Comparison of ENCODE assay signal across 15 cellular contexts in genomic region chr3:13507791-13508339, GRCh38. TPM values are rescaled to one million over a fixed set of nuclear protein-coding genes. Genes with fewer than 3 reads are reported as not detected.
DNase-seq lines count a peak whose midpoint lies in the region; ATAC-seq and TF ChIP-seq lines count a peak whose summit lies in the region.
"Had no signal": no experiment of that assay in that cellular context is flagged by ENCODE, and none has a peak within 500 bp of the region (broad histone marks: within the 10 kb centered on the region; RNA-seq: fewer than 3 reads in every experiment).

No MANE protein-coding gene starts in this region.

- no peaks in the 10 kb centered on the region for H3K27me3 Mint-ChIP-seq in activated CD8-positive, alpha-beta T cell treated with anti-CD3 and anti-CD28 coated beads for 36 hours
- H3K27me3 Mint-ChIP-seq: CD4-positive, alpha-beta T cell had no signal

- POLR2A ChIA-PET in activated CD8-positive, alpha-beta T cell treated with anti-CD3 and anti-CD28 coated beads for 36 hours (lab: Charles Lee) = no interaction called here

- no peaks in the 10 kb centered on the region for H3K36me3 ChIP-seq in parathyroid adenoma (ENCODE audit: control insufficient read depth, insufficient read depth, low read length)
- H3K36me3 ChIP-seq: thyroid gland had no signal

- H3K4me2 ChIP-seq in parathyroid adenoma (ENCODE audit: low read length) = no peak overlapping the region

- H3K27me3 ChIP-seq in parathyroid adenoma (ENCODE audit: control insufficient read depth, insufficient read depth, low read length) = no peaks in the 10 kb centered on the region
- H3K27me3 ChIP-seq: body of pancreas, thyroid gland had no signal

- no peaks in the 10 kb centered on the region for H3K79me2 ChIP-seq in parathyroid adenoma

- H3K9me3 Mint-ChIP-seq in activated CD8-positive, alpha-beta T cell treated with anti-CD3 and anti-CD28 coated beads for 36 hours = no peaks in the 10 kb centered on the region
- H3K9me3 Mint-ChIP-seq: CD4-positive, alpha-beta T cell had no signal

- CTCF ChIA-PET in activated CD8-positive, alpha-beta T cell treated with anti-CD3 and anti-CD28 coated beads for 36 hours (lab: Charles Lee) = interaction anchor here (2.6 kb wide), 1 partner anchor 140 kb away, joined by 6 read pairs; no protein-coding TSS in a partner anchor

- intact Hi-C loops in head of caudate nucleus (cut with DNase I) = no loop called here
- intact Hi-C loops in activated CD8-positive, alpha-beta T cell treated with anti-CD3 and anti-CD28 coated beads for 36 hours (cut with micrococcal nuclease) = no loop called here

- no peak overlapping the region for H3K27ac ChIP-seq in parathyroid adenoma
- H3K27ac ChIP-seq: body of pancreas, thyroid gland had no signal

- H3K27ac Mint-ChIP-seq in activated CD8-positive, alpha-beta T cell treated with anti-CD3 and anti-CD28 coated beads for 36 hours = no peak overlapping the region
- H3K27ac Mint-ChIP-seq: CD4-positive, alpha-beta T cell had no signal

- DNase-seq in Daoy (ENCODE audit: low read depth) (peak; percentile 52), SK-N-DZ (ENCODE audit: low spot score) (peak; percentile 30), head of caudate nucleus (peak in 26 of 42 donors; percentile 16 to 72 (median 46)), activated T-cell treated with anti-CD3 and anti-CD28 coated beads for 4 hours (no peak), UCSD-AML1 (lab: John Stamatoyannopoulos, UW; ENCODE audit: unreplicated experiment) (no peak)
- DNase-seq in activated effector memory CD4-positive, alpha-beta T cell treated with Interleukin-2 at 50 U/mL for 16 hours = no peak
- DNase-seq in activated CD8-positive, alpha-beta T cell treated with anti-CD3 and anti-CD28 coated beads for 36 hours = no peak
- DNase-seq: activated CD4-positive, alpha-beta T cell treated with anti-CD3 and anti-CD28 coated beads, Interleukin-2, amount 50 U/mL, for 4 hours; CD4-positive, alpha-beta T cell; NCI-H1436 treated with DMSO at 0.1 percent for 48 hours; SIG-M5; stimulated activated CD4-positive, alpha-beta T cell treated with anti-CD3 and anti-CD28 coated beads, Interleukin-4, amount 100 ng/mL, for 24 hours; thyroid gland had no signal

- no peaks in the 10 kb centered on the region for H3K9me3 ChIP-seq in parathyroid adenoma (ENCODE audit: control insufficient read depth, low read length)
- H3K9me3 ChIP-seq: body of pancreas, thyroid gland had no signal

- H3K4me1 Mint-ChIP-seq in activated CD8-positive, alpha-beta T cell treated with anti-CD3 and anti-CD28 coated beads for 36 hours (ENCODE audit: low read depth) = no peaks in the 10 kb centered on the region

- peaks cover 9% of the 10 kb centered on the region for H3K4me1 ChIP-seq in parathyroid adenoma
- H3K4me1 ChIP-seq: body of pancreas, thyroid gland had no signal

- TF ChIP-seq CTCF in parathyroid adenoma (IDR thresholded peaks at IDR 0.05) = no peak
- no peak for TF ChIP-seq CTCF in activated CD8-positive, alpha-beta T cell treated with anti-CD3 and anti-CD28 coated beads for 36 hours (IDR thresholded peaks at IDR 0.05)

- H3K36me3 Mint-ChIP-seq in activated CD8-positive, alpha-beta T cell treated with anti-CD3 and anti-CD28 coated beads for 36 hours (ENCODE audit: low read depth) = no peaks in the 10 kb centered on the region

- no peak for ATAC-seq in activated CD8-positive, alpha-beta T cell treated with anti-CD3 and anti-CD28 coated beads for 36 hours
- ATAC-seq: body of pancreas had no signal

- H2AFZ ChIP-seq in parathyroid adenoma = peak overlapping the region; percentile 43

- H3K4me3 Mint-ChIP-seq in activated CD8-positive, alpha-beta T cell treated with anti-CD3 and anti-CD28 coated beads for 36 hours = no peak overlapping the region
- H3K4me3 Mint-ChIP-seq: CD4-positive, alpha-beta T cell had no signal

- no peak overlapping the region for H3K9ac ChIP-seq in parathyroid adenoma

- no peak overlapping the region for H3K4me3 ChIP-seq in parathyroid adenoma (ENCODE audit: low read depth, low read length)
- H3K4me3 ChIP-seq: body of pancreas, thyroid gland had no signal

RNA-seq across cellular contexts. Expression of gene HDAC11, which starts 27.8 kb away (rescaled TPM):
- total RNA-seq in Daoy (2014; rRNA removed; shearing (Covaris generic)) = 1.9 and 7.1 TPM in 2 replicates
- polyA plus RNA-seq in SK-N-DZ (2014; cell fraction: cytosol; rRNA removed) = 11.6 and 11.8 TPM in 2 replicates
- polyA plus RNA-seq in SK-N-DZ (2014; cell fraction: nucleus; rRNA removed) = 5.2 and 6.3 TPM in 2 replicates
- 1 to 10 TPM; 1.8 to 2.0 TPM for total RNA-seq in activated CD8-positive, alpha-beta T cell treated with anti-CD3 and anti-CD28 coated beads for 36 hours

RNA-seq across cellular contexts. Expression of gene FBLN2, which starts 41.1 kb away (rescaled TPM):
- 8.8 and 17.9 TPM in 2 replicates for total RNA-seq in Daoy (2014; rRNA removed; shearing (Covaris generic))
- 0.09 and 0.48 TPM in 2 replicates for polyA plus RNA-seq in SK-N-DZ (2014; cell fraction: cytosol; rRNA removed)
- polyA plus RNA-seq in SK-N-DZ (2014; cell fraction: nucleus; rRNA removed) = 0.25 TPM in 1 of 2 replicates, not detected in the other
- total RNA-seq in activated CD8-positive, alpha-beta T cell treated with anti-CD3 and anti-CD28 coated beads for 36 hours = 10 to 100 TPM in 1 of 2 experiments, 1 to 10 TPM in 1; 8.4 to 13.7 TPM

Comparison
In these comparisons a context has a peak if more than half of its experiments do, and no peak if none do; other contexts are left out.
1. DNase-seq: peak in Daoy (single experiment), SK-N-DZ (single experiment) and head of caudate nucleus (26 of 42); none in activated effector memory CD4-positive, alpha-beta T cell treated with Interleukin-2 at 50 U/mL for 16 hours (single experiment), activated T-cell treated with anti-CD3 and anti-CD28 coated beads for 4 hours (single experiment), UCSD-AML1 (single experiment) and activated CD8-positive, alpha-beta T cell treated with anti-CD3 and anti-CD28 coated beads for 36 hours (single experiment).